Comparison of ENCODE assay signal across 1 cellular context in the genomic region with DNA sequence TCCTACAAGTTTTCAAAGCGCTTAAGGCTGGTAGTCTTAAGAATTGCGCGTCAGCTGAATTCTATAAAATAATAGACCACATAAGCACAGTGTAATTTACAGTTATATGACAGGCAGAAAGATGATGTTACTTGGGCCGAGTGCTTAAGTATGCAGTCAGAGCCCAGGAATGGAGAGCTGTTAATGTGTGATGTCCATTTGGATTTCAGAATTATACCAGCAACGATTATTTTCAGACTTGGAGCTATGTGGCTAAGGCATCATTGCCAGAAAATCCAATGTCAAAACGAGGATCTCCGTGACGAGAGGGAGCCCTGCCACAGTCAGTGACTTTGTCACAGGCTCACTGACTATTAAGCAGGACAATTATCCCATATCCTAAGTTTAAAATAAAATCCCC.
TF ChIP-seq lines count a peak whose summit lies in the region.

No MANE protein-coding gene starts in this region.

TF ChIP-seq in H1, 55 proteins besides CTCF, POLR2A, EP300 and RAD21 (continued from another document):
- TF ChIP-seq USF2 (IDR thresholded peaks at IDR 0.05; ENCODE audit: low read length) (no peak), POLR2AphosphoS5 (IDR thresholded peaks at IDR 0.05; ENCODE audit: low read depth, low read length) (no peak), PHF8 (conservative IDR thresholded peaks at IDR 0.05; ENCODE audit: low read depth, low read length) (no peak)
